6 cellular contexts compared by ENCODE assay signal in the genomic region with DNA sequence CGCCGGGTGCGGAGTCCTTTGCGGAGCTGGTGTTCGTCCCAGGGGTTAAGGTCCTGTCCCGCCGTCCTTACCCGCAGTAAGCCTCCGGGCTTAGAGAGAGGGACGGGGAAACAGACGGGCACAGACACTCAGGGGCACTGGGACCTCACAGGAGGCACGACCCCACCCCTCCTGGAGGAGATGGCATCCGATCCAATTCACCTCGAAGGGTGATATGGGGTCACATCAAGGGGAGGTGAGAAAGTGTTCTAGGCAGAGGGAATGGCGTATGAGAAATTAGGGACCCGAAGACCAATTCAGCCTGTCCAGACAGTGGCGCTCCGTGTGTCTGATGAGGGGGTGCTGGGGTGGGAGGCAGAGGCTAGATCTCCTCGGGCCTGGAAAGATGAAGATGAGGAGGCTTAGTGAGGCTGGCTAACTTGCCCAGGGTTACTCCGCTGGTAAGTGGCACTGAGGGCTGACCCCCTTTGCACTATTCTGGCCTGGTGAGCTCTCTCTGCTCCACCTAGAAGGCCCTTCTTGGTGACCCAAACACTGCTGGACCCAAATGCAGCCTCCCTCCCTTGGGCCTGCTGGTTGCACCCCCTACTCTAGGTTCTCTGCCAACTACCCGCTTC. TPM values are rescaled to one million over a fixed set of nuclear protein-coding genes. Genes with fewer than 3 reads are reported as not detected.
DNase-seq lines count a peak whose midpoint lies in the region; FAIRE-seq and TF ChIP-seq lines count a peak whose summit lies in the region.

No MANE protein-coding gene starts in this region.

- H3K27me3 ChIP-seq in hepatocyte (no peaks in the 10 kb centered on the region), uterus (no peaks in the 10 kb centered on the region)

- H3K4me3 ChIP-seq in hepatocyte: peak overlapping the region; percentile 20
- H3K4me3 ChIP-seq in uterus: peak overlapping the region; percentile 53 to 71

- H3K27ac Mint-ChIP-seq in activated naive CD4-positive, alpha-beta T cell treated with anti-CD3 and anti-CD28 coated beads for 36 hours: peak overlapping the region; percentile 99

- no peaks in the 10 kb centered on the region for H3K79me2 ChIP-seq in hepatocyte

- H3K36me3 ChIP-seq in hepatocyte (replicated peaks; ENCODE audit: insufficient read depth, low read depth): no peaks in the 10 kb centered on the region
- H3K36me3 ChIP-seq in uterus: no peaks in the 10 kb centered on the region

- no peaks in the 10 kb centered on the region for H3K9me2 ChIP-seq in hepatocyte (replicated peaks; ENCODE audit: insufficient read depth)

- peak overlapping the region; percentile 75 for H3K4me2 ChIP-seq in hepatocyte

- no peaks in the 10 kb centered on the region for H3K27me3 Mint-ChIP-seq in activated naive CD4-positive, alpha-beta T cell treated with anti-CD3 and anti-CD28 coated beads for 36 hours (ENCODE audit: low read depth)

- no peaks in the 10 kb centered on the region for H4K20me1 ChIP-seq in hepatocyte (ENCODE audit: insufficient read depth, poor library complexity, severe bottlenecking)

- intact Hi-C loops in activated naive CD4-positive, alpha-beta T cell treated with anti-CD3 and anti-CD28 coated beads for 36 hours (cut with micrococcal nuclease): loop anchor here (1.0 kb wide), 1 partner anchor 34 kb away; no protein-coding TSS in a partner anchor
- intact Hi-C loops in uterus (cut with DNase I; ENCODE audit: low total_unique reads): no loop called here

- H3K4me3 Mint-ChIP-seq in activated naive CD4-positive, alpha-beta T cell treated with anti-CD3 and anti-CD28 coated beads for 36 hours: peak overlapping the region; percentile 88

- H3K4me1 ChIP-seq in hepatocyte (ENCODE audit: insufficient read depth): no peaks in the 10 kb centered on the region
- H3K4me1 ChIP-seq in uterus: peaks cover 0 to 3% of the 10 kb centered on the region in 2 donors

- WGBS in hepatocyte (ENCODE audit: low lambda C conversion rate, missing lambda C conversion rate): 33% methylated on average over 21 of the region's 21 CpGs

- no peak for DNase-seq in activated naive CD4-positive, alpha-beta T cell treated with anti-CD3 and anti-CD28 coated beads for 36 hours
- DNase-seq in activated naive CD4-positive, alpha-beta T cell treated with Interleukin-2 at 50 U/mL for 16 hours: no peak
- DNase-seq in hepatocyte (ENCODE audit: low spot score) (no peak), uterus (no peak), NCI-H187 treated with DMSO at 0.1 percent for 48 hours (lab: John Stamatoyannopoulos, UW) (no peak), GM19239 (ENCODE audit: insufficient read length, low spot score) (no peak)

- FAIRE-seq in GM19239 (lab: Jason Lieb, UNC): no peak

- TF ChIP-seq CTCF in hepatocyte (IDR thresholded peaks at IDR 0.05; ENCODE audit: poor library complexity) (no peak), uterus (IDR thresholded peaks at IDR 0.05) (no peak)

- peak overlapping the region; percentile 95 for H3K27ac ChIP-seq in hepatocyte
- peak overlapping the region; percentile 94 to 99 for H3K27ac ChIP-seq in uterus

- H3K4me1 Mint-ChIP-seq in activated naive CD4-positive, alpha-beta T cell treated with anti-CD3 and anti-CD28 coated beads for 36 hours (ENCODE audit: low read depth): peaks cover 28% of the 10 kb centered on the region

- peaks cover 4% of the 10 kb centered on the region for H3K36me3 Mint-ChIP-seq in activated naive CD4-positive, alpha-beta T cell treated with anti-CD3 and anti-CD28 coated beads for 36 hours (ENCODE audit: low read depth)

- no peak for TF ChIP-seq POLR2A in uterus (IDR thresholded peaks at IDR 0.05)

- CTCF ChIA-PET in activated naive CD4-positive, alpha-beta T cell treated with anti-CD3 and anti-CD28 coated beads for 36 hours (lab: Charles Lee): interaction anchor here (0.7 to 6.7 kb wide), 7 partner anchors 12 to 480 kb away, joined by 3 to 41 read pairs (median 4); partner anchors contain the start of genes BTBD19, PLK3 and RNU5D-1

- H3K9me3 ChIP-seq in hepatocyte (ENCODE audit: low read depth) (no peaks in the 10 kb centered on the region), uterus (no peaks in the 10 kb centered on the region)

- peak overlapping the region; percentile 75 for H2AFZ ChIP-seq in hepatocyte

- no peaks in the 10 kb centered on the region for H3K9me3 Mint-ChIP-seq in activated naive CD4-positive, alpha-beta T cell treated with anti-CD3 and anti-CD28 coated beads for 36 hours

RNA-seq across cellular contexts. Expression of gene BTBD19, which starts 12.1 kb away (rescaled TPM):
- total RNA-seq in activated naive CD4-positive, alpha-beta T cell treated with anti-CD3 and anti-CD28 coated beads for 36 hours: 1 to 10 TPM; 5.9 to 6.7 TPM
- 4.8 and 5.5 TPM in 2 replicates for total RNA-seq in hepatocyte
- polyA plus RNA-seq in hepatocyte: 16.8 and 20.6 TPM in 2 replicates
- total RNA-seq in uterus: 10 to 100 TPM in 1 of 4 donors, 1 to 10 TPM in 3; 3.8 to 41.9 (median 6.6) TPM

RNA-seq across cellular contexts. Expression of gene DYNLT4, which starts 13.3 kb away (rescaled TPM):
- under 1 TPM; 0.62 to 0.67 TPM for total RNA-seq in activated naive CD4-positive, alpha-beta T cell treated with anti-CD3 and anti-CD28 coated beads for 36 hours
- total RNA-seq in hepatocyte (0.30 and 1.6 TPM in 2 replicates), uterus (1 to 10 TPM in 1 of 4 donors, not detected in 3; 4.4 TPM)
- polyA plus RNA-seq in hepatocyte: 2.2 and 3.0 TPM in 2 replicates

RNA-seq across cellular contexts. Expression of gene PLK3, which starts 20.3 kb away (rescaled TPM):
- 10 to 100 TPM; 44.2 to 46.7 TPM for total RNA-seq in activated naive CD4-positive, alpha-beta T cell treated with anti-CD3 and anti-CD28 coated beads for 36 hours
- 8.9 and 18.2 TPM in 2 replicates for total RNA-seq in hepatocyte
- 38.7 and 40.1 TPM in 2 replicates for polyA plus RNA-seq in hepatocyte
- total RNA-seq in uterus: 10 to 100 TPM in 3 of 4 donors, 1 to 10 TPM in 1; 1.8 to 36.6 (median 21.1) TPM

RNA-seq across cellular contexts. Expression of gene PTCH2, which starts 22.6 kb away (rescaled TPM):
- 1 to 10 TPM in 1 of 2 experiments, under 1 TPM in 1; 0.94 to 1.0 TPM for total RNA-seq in activated naive CD4-positive, alpha-beta T cell treated with anti-CD3 and anti-CD28 coated beads for 36 hours
- total RNA-seq in hepatocyte: 0.43 and 0.56 TPM in 2 replicates
- 1.3 and 2.5 TPM in 2 replicates for polyA plus RNA-seq in hepatocyte
- 1 to 10 TPM; 3.1 to 8.1 (median 5.4) TPM for total RNA-seq in uterus

RNA-seq across cellular contexts. Expression of gene BEST4, which starts 32.5 kb away (rescaled TPM):
- under 1 TPM; 0.74 to 0.79 TPM for total RNA-seq in activated naive CD4-positive, alpha-beta T cell treated with anti-CD3 and anti-CD28 coated beads for 36 hours
- total RNA-seq in hepatocyte (0.72 and 0.83 TPM in 2 replicates), uterus (1 to 10 TPM in 1 of 4 donors, under 1 TPM in 1, not detected in 2; 0.21 to 1.0 TPM)
- polyA plus RNA-seq in hepatocyte: 0.48 and 2.2 TPM in 2 replicates
